2 cellular contexts compared by ENCODE assay signal in genomic region chr17:72397223-72397667, GRCh38.
TF ChIP-seq lines count a peak whose summit lies in the region.

No MANE protein-coding gene starts in this region.

TF ChIP-seq in HCT116, 20 proteins besides CTCF, POLR2A, EP300 and RAD21 (continued from another document):
- TF ChIP-seq, protein P1, sequence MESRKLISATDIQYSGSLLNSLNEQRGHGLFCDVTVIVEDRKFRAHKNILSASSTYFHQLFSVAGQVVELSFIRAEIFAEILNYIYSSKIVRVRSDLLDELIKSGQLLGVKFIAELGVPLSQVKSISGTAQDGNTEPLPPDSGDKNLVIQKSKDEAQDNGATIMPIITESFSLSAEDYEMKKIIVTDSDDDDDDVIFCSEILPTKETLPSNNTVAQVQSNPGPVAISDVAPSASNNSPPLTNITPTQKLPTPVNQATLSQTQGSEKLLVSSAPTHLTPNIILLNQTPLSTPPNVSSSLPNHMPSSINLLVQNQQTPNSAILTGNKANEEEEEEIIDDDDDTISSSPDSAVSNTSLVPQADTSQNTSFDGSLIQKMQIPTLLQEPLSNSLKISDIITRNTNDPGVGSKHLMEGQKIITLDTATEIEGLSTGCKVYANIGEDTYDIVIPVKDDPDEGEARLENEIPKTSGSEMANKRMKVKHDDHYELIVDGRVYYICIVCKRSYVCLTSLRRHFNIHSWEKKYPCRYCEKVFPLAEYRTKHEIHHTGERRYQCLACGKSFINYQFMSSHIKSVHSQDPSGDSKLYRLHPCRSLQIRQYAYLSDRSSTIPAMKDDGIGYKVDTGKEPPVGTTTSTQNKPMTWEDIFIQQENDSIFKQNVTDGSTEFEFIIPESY (IDR thresholded peaks at IDR 0.05; ENCODE audit: extremely low read depth, insufficient replicate concordance, low read length) = no peak
- TF ChIP-seq EZH2 (IDR thresholded peaks at IDR 0.05) (no peak), YY1 (IDR thresholded peaks at IDR 0.05; ENCODE audit: extremely low read depth, insufficient replicate concordance, low read depth, low read length) (no peak), CEBPB (IDR thresholded peaks at IDR 0.05; ENCODE audit: low read depth) (peak; percentile 31; the same call in 1 of the 2 replicates), CBX3 (IDR thresholded peaks at IDR 0.05; ENCODE audit: low read depth) (peak; percentile 74)

TF ChIP-seq in WTC11, 78 proteins besides CTCF, POLR2A, EP300 and RAD21 (continued from another document):
- TF ChIP-seq USF2 (CRISPR knock-in tag; IDR thresholded peaks at IDR 0.05) (no peak), ZNF232 (CRISPR knock-in tag; IDR thresholded peaks at IDR 0.05) (no peak)
